16 cellular contexts compared by ENCODE assay signal in the genomic region with DNA sequence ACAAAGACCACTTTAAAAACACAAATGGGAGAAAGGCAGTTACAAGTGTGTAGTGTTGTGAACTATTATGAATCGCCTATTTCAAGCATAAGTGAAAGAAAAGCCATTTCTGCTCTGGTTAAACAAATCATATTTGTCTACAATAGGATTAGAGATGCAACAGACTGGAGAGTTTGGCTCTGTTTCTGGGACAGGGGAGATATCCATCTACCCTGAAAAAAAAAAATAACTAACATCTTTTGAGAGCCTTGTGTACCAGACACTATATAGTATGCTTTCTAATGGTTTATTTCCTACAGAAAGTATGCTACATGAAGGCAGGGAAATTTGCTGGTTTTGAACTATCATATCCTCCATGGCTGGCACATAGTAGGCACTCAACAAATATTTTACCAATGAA.
DNase-seq lines count a peak whose midpoint lies in the region; ATAC-seq and TF ChIP-seq lines count a peak whose summit lies in the region.
"Had no signal": no experiment of that assay in that cellular context is flagged by ENCODE, and none has a peak within 500 bp of the region (broad histone marks: within the 10 kb centered on the region; RNA-seq: fewer than 3 reads in every experiment).

No MANE protein-coding gene starts in this region.

- peak overlapping the region; percentile 8 for H3K4me3 ChIP-seq in OCI-LY3 (ENCODE audit: low read length)
- H3K4me3 ChIP-seq in sigmoid colon, result no peak overlapping the region
- H3K4me3 ChIP-seq: MG63 had no signal

- H3K27me3 ChIP-seq in OCI-LY3 (ENCODE audit: low read depth, low read length) (peaks cover 25% of the 10 kb centered on the region), sigmoid colon (no peaks in the 10 kb centered on the region)
- H3K27me3 ChIP-seq: MG63 had no signal

- DNase-seq in sigmoid colon, result no peak
- DNase-seq in GM10248 (ENCODE audit: extremely low spot score), result no peak
- DNase-seq in T-helper 17 cell, result no peak
- no peak for DNase-seq in activated CD4-positive, alpha-beta T cell treated with anti-CD3 and anti-CD28 coated beads, Interleukin-2, amount 50 U/mL, for 4 hours
- DNase-seq: COR-L47, GF-D8, HCEC 1CT, Karpas-422, NCI-H146, NCI-H2081 treated with DMSO at 0.1 percent for 48 hours, NCI-H2227 treated with DMSO at 0.1 percent for 48 hours, NCI-H524 had no signal

- no peak overlapping the region for H2AFZ ChIP-seq in OCI-LY3 (ENCODE audit: low read depth, low read length)

- no peaks in the 10 kb centered on the region for H4K20me1 ChIP-seq in OCI-LY3 (ENCODE audit: insufficient read depth, low read length)

- H3K9ac ChIP-seq in OCI-LY3 (ENCODE audit: low read length), result peak overlapping the region; percentile 3; the same call in 1 of the 2 replicates

- ATAC-seq in GM18909 (IDR thresholded peaks at IDR 0.05; ENCODE audit: poor library complexity, unreplicated experiment) (peak; percentile 2), HG02885 (IDR thresholded peaks at IDR 0.05; ENCODE audit: poor library complexity, unreplicated experiment) (peak; percentile 1), T-helper 17 cell (no peak)

- peaks cover 12% of the 10 kb centered on the region for H3K27me3 Mint-ChIP-seq in T-helper 17 cell

- H3K36me3 Mint-ChIP-seq in T-helper 17 cell (ENCODE audit: low read depth), result no peaks in the 10 kb centered on the region

- no peaks in the 10 kb centered on the region for H3K4me1 Mint-ChIP-seq in T-helper 17 cell

- POLR2A ChIA-PET in GM10248 (lab: Yijun Ruan, JAX), result no interaction called here

- peak overlapping the region; percentile 68 for H3K4me2 ChIP-seq in OCI-LY3 (ENCODE audit: low read length)

- no peak overlapping the region for H3K4me3 Mint-ChIP-seq in T-helper 17 cell

- intact Hi-C loops in sigmoid colon (cut with DNase I), result no loop called here

- peaks cover 56% of the 10 kb centered on the region for H3K4me1 ChIP-seq in OCI-LY3 (ENCODE audit: low read length)
- H3K4me1 ChIP-seq in sigmoid colon, result peaks cover 0 to 50% (median 27%) of the 10 kb centered on the region in 4 donors

- no peak overlapping the region for H3K27ac Mint-ChIP-seq in T-helper 17 cell

- no peak for TF ChIP-seq CTCF in OCI-LY3 (IDR thresholded peaks at IDR 0.05; ENCODE audit: low read depth, low read length)
- no peak for TF ChIP-seq CTCF in sigmoid colon (IDR thresholded peaks at IDR 0.05)
- TF ChIP-seq CTCF in GM10248 (IDR thresholded peaks at IDR 0.05; ENCODE audit: control extremely low read depth, extremely low read depth, low read depth, missing control alignments), result no peak

- H3K9me3 ChIP-seq in OCI-LY3 (ENCODE audit: insufficient read depth, low read length) (no peaks in the 10 kb centered on the region), sigmoid colon (no peaks in the 10 kb centered on the region), T-helper 17 cell (ENCODE audit: control insufficient read depth, low read length, poor library complexity, severe bottlenecking) (no peaks in the 10 kb centered on the region)
- H3K9me3 ChIP-seq: MG63 had no signal

- CTCF ChIA-PET in GM10248 (lab: Yijun Ruan, JAX), result interaction anchor here (4.0 kb wide), 1 partner anchor 13 kb away, joined by 14 read pairs; no protein-coding TSS in a partner anchor

- TF ChIP-seq EP300 in sigmoid colon (IDR thresholded peaks at IDR 0.05), result no peak

- H3K79me2 ChIP-seq in OCI-LY3 (ENCODE audit: low read length), result no peaks in the 10 kb centered on the region

- WGBS in sigmoid colon, 2 donors, result 71 to 85% methylated on average over 1 of the region's 1 CpG

- TF ChIP-seq POLR2A in sigmoid colon (IDR thresholded peaks at IDR 0.05), result no peak

- H3K36me3 ChIP-seq in OCI-LY3 (replicated peaks; ENCODE audit: low read depth, low read length), result no peaks in the 10 kb centered on the region
- H3K36me3 ChIP-seq in sigmoid colon, result no peaks in the 10 kb centered on the region
- H3K36me3 ChIP-seq: MG63 had no signal

- H3K27ac ChIP-seq in OCI-LY3 (ENCODE audit: low read length), result peak overlapping the region; percentile 70
- peak overlapping the region in 3 of 4 donors; percentile 19 to 50 (median 32) for H3K27ac ChIP-seq in sigmoid colon
